ENCODE assay signal across 7 cellular contexts in the genomic region with DNA sequence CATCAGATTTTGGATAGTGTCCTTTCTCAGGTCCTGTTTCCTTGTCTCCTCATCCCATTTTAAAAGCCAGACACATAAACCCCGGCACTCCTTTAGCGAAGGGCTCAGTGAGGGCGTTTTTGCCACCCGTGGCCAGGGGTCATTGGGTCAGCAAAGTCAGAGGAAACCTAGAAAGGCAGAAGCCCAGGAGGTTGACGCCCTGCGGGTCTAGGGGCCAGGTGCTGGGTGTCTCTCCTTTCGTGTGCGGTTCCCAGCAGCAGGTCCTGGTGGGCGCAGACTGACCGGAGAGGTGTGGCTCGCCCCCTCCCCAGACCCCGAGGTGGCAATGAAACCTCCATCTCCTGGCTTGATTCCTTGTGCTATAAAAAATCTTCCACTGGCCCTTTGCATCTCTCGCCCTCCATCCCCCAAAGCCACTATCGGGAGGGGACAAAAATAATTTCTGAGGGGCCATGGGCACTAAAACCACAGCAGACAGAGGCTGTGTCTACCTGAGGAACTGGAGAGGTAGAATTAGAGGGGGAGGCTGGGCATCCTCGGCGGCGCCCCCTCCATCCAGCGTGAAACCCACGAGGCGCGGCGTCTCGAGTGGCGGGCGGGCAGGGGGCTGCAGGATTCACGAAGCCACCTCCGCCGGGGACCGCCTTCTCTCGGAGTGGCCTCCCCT. TPM values are rescaled to one million over a fixed set of nuclear protein-coding genes. Genes with fewer than 3 reads are reported as not detected.
A peak's percentile ranks its signal among the peaks of the same experiment; 100 is the strongest.
DNase-seq lines count a peak whose midpoint lies in the region; ATAC-seq and TF ChIP-seq lines count a peak whose summit lies in the region.

No MANE protein-coding gene starts in this region.

- H3K4me1 Mint-ChIP-seq in natural killer cell: peaks cover 12 to 13% of the 10 kb centered on the region in 2 donors

- TF ChIP-seq CTCF in epithelial cell of esophagus (IDR thresholded peaks at IDR 0.05; ENCODE audit: insufficient read depth, low read depth, low read length, missing control alignments) (no peak), natural killer cell (IDR thresholded peaks at IDR 0.05) (no peak)

- H3K4me3 Mint-ChIP-seq in natural killer cell: peak overlapping the region; percentile 79

- H3K36me3 ChIP-seq in HAP-1 (replicated peaks) (no peaks in the 10 kb centered on the region), SJSA1 (peaks cover 23% of the 10 kb centered on the region)

- peak overlapping the region; percentile 97 for H3K27ac ChIP-seq in SJSA1

- H3K27me3 ChIP-seq in HAP-1 (ENCODE audit: low read depth): no peaks in the 10 kb centered on the region
- no peaks in the 10 kb centered on the region for H3K27me3 ChIP-seq in SJSA1 (replicated peaks)

- in situ Hi-C loops in HAP-1 (cut with MboI; ENCODE audit: low sequenced_read_pairs): loop anchor here (10.0 kb wide), 1 partner anchor 124 kb away; no protein-coding TSS in a partner anchor

- H3K4me3 ChIP-seq in HAP-1: peak overlapping the region; percentile 76
- peak overlapping the region; percentile 78 for H3K4me3 ChIP-seq in SJSA1
- H3K4me3 ChIP-seq in epithelial cell of esophagus (ENCODE audit: low read length): peak overlapping the region; percentile 68

- intact Hi-C loops in natural killer cell (cut with micrococcal nuclease): loop anchor here (1.0 to 10.0 kb wide), 3 partner anchors 55 to 334 kb away; a partner anchor contains a TSS

- peaks cover 13 to 36% of the 10 kb centered on the region in 2 donors for H3K27me3 Mint-ChIP-seq in natural killer cell (ENCODE audit: low read depth in 2 of 2)

- H3K4me1 ChIP-seq in HAP-1 (peaks cover 18% of the 10 kb centered on the region), SJSA1 (replicated peaks) (peaks cover 27% of the 10 kb centered on the region)

- ATAC-seq in natural killer cell (no peak), GM21825 (IDR thresholded peaks at IDR 0.05; ENCODE audit: unreplicated experiment) (no peak), GM21723 (IDR thresholded peaks at IDR 0.05; ENCODE audit: unreplicated experiment) (no peak)

- peak overlapping the region; percentile 31 to 73 for H3K27ac Mint-ChIP-seq in natural killer cell

- no peaks in the 10 kb centered on the region for H3K9me3 Mint-ChIP-seq in natural killer cell

- H3K9me3 ChIP-seq in HAP-1: no peaks in the 10 kb centered on the region
- no peaks in the 10 kb centered on the region for H3K9me3 ChIP-seq in SJSA1 (replicated peaks)

- H3K36me3 Mint-ChIP-seq in natural killer cell: no peaks in the 10 kb centered on the region

- DNase-seq in HAP-1 (ENCODE audit: low spot score in 2 of 2) (no peak), SJSA1 (ENCODE audit: low read depth in 1 of 2, low spot score in 2 of 2) (peak in 1 of 2 experiments; percentile 50), epithelial cell of esophagus (ENCODE audit: low read depth) (no peak), natural killer cell (no peak), NCI-H446 (lab: John Stamatoyannopoulos, UW) (no peak)

RNA-seq across cellular contexts. Expression of a gene that starts 0.9 kb away (rescaled TPM):
- 87.3 and 108 TPM in 2 replicates for total RNA-seq in SJSA1 (2014; rRNA removed; shearing (Covaris generic))
- total RNA-seq in natural killer cell: 1 to 10 TPM; 1.5 to 3.8 (median 2.3) TPM

Comparison
In these comparisons a context has a peak if more than half of its experiments do, and no peak if none do; other contexts are left out.
1. RNA of a gene that starts 0.9 kb away (total RNA-seq): 87.3 to 108 TPM in SJSA1; 1.5 to 3.8 TPM in natural killer cell; every median in the first group is over 10 times any median in the second.
2. Peak in every context shown above with its lines, with median percentiles within 50 percentile points of each other: H3K4me3 ChIP-seq.